ENCODE assay signal across 21 cellular contexts in genomic region chr2:42846932-42847595, GRCh38. TPM values are rescaled to one million over a fixed set of nuclear protein-coding genes. Genes with fewer than 3 reads are reported as not detected.
DNase-seq lines count a peak whose midpoint lies in the region; ATAC-seq and TF ChIP-seq lines count a peak whose summit lies in the region.
"Had no signal": no experiment of that assay in that cellular context is flagged by ENCODE, and none has a peak within 500 bp of the region (broad histone marks: within the 10 kb centered on the region; RNA-seq: fewer than 3 reads in every experiment).

No MANE protein-coding gene starts in this region.

- TF ChIP-seq CTCF in gastroesophageal sphincter (IDR thresholded peaks at IDR 0.05) (no peak), prostate gland (IDR thresholded peaks at IDR 0.05) (no peak), upper lobe of right lung (IDR thresholded peaks at IDR 0.05) (no peak), colonic mucosa (IDR thresholded peaks at IDR 0.05) (no peak)

- DNase-seq in Right ventricle myocardium inferior (ENCODE audit: missing footprints) (peak; percentile 43), left cardiac atrium (no peak), prostate gland (ENCODE audit: low spot score) (no peak), upper lobe of right lung (peak; percentile 29), NCI-H748 (lab: John Stamatoyannopoulos, UW; ENCODE audit: unreplicated experiment) (no peak), colonic mucosa (no peak)
- no peak for DNase-seq in activated CD4-positive, alpha-beta T cell treated with anti-CD3 and anti-CD28 coated beads, Interleukin-2, amount 50 U/mL, for 48 hours
- DNase-seq: 8988T; GDM1; Karpas-422; MG63; NCI-H1048; NCI-H146; NCI-H2029 treated with DMSO at 0.1 percent for 48 hours; NCI-H2171 treated with DMSO at 0.1 percent for 48 hours; NCI-H748 treated with DMSO at 0.1 percent for 48 hours; NK-92 treated with Interleukin-12 subunit alpha and Interleukin-12 subunit beta, amount 100 ng/mL, for 24 hours had no signal

- H3K9me3 ChIP-seq in gastroesophageal sphincter (no peaks in the 10 kb centered on the region), prostate gland (no peaks in the 10 kb centered on the region), upper lobe of right lung (no peaks in the 10 kb centered on the region), colonic mucosa (no peaks in the 10 kb centered on the region)
- H3K9me3 ChIP-seq: MG63, Peyer's patch had no signal

- no peak for TF ChIP-seq POLR2A in gastroesophageal sphincter (IDR thresholded peaks at IDR 0.05)
- TF ChIP-seq POLR2A in prostate gland (IDR thresholded peaks at IDR 0.05), result no peak

- no peaks in the 10 kb centered on the region for H3K36me3 ChIP-seq in gastroesophageal sphincter
- H3K36me3 ChIP-seq in prostate gland, result no peaks in the 10 kb centered on the region
- H3K36me3 ChIP-seq in upper lobe of right lung, result no peaks in the 10 kb centered on the region
- H3K36me3 ChIP-seq in colonic mucosa, result no peaks in the 10 kb centered on the region
- H3K36me3 ChIP-seq: MG63, Peyer's patch had no signal

- H3K4me1 ChIP-seq in gastroesophageal sphincter, result peaks cover 0 to 81% (median 17%) of the 10 kb centered on the region in 3 donors
- no peaks in the 10 kb centered on the region for H3K4me1 ChIP-seq in prostate gland (replicated peaks)
- H3K4me1 ChIP-seq in upper lobe of right lung, result peaks cover 14% of the 10 kb centered on the region
- no peaks in the 10 kb centered on the region for H3K4me1 ChIP-seq in colonic mucosa

- 86 to 100% methylated on average over 1 to 2 of the region's 9 CpGs for WGBS in gastroesophageal sphincter (ENCODE audit: low coverage in 1 of 2), 2 donors
- 90% methylated on average over 9 of the region's 9 CpGs for WGBS in prostate gland

- ATAC-seq in Right ventricle myocardium inferior, result no peak
- ATAC-seq in left cardiac atrium, result no peak
- no peak for ATAC-seq in gastroesophageal sphincter
- ATAC-seq in upper lobe of right lung, result no peak
- ATAC-seq: HCT116 had no signal

- H3K9ac ChIP-seq in colonic mucosa (ENCODE audit: low read depth in 2 of 2, low read length in 2 of 2), result no peak overlapping the region

- H3K27ac ChIP-seq in gastroesophageal sphincter, result peak overlapping the region in 3 of 4 donors; percentile 11 to 80 (median 74)
- H3K27ac ChIP-seq in prostate gland, result peak overlapping the region; percentile 11 to 22
- no peak overlapping the region for H3K27ac ChIP-seq in upper lobe of right lung
- no peak overlapping the region for H3K27ac ChIP-seq in colonic mucosa

- H3K4me3 ChIP-seq in gastroesophageal sphincter (no peak overlapping the region), prostate gland (no peak overlapping the region), upper lobe of right lung (no peak overlapping the region), colonic mucosa (no peak overlapping the region)
- H3K4me3 ChIP-seq: MG63, Peyer's patch had no signal

- intact Hi-C loops in Right ventricle myocardium inferior (cut with DNase I), result no loop called here
- intact Hi-C loops in left cardiac atrium (cut with DNase I), result loop anchor here in 1 of 2 donors (10.0 kb wide), 1 partner anchor 278 kb away; no protein-coding TSS in a partner anchor
- intact Hi-C loops in prostate gland (cut with DNase I), result no loop called here
- intact Hi-C loops in upper lobe of right lung (cut with DNase I), result no loop called here
- intact Hi-C loops in colonic mucosa (cut with DNase I), result no loop called here

- TF ChIP-seq EP300 in gastroesophageal sphincter (IDR thresholded peaks at IDR 0.05), result no peak

- H3K27me3 ChIP-seq in gastroesophageal sphincter (no peaks in the 10 kb centered on the region), prostate gland (replicated peaks; ENCODE audit: insufficient read depth) (no peaks in the 10 kb centered on the region), upper lobe of right lung (no peaks in the 10 kb centered on the region), colonic mucosa (no peaks in the 10 kb centered on the region)
- H3K27me3 ChIP-seq: MG63, Peyer's patch had no signal

RNA-seq across cellular contexts. Expression of gene HAAO, which starts 54.7 kb away (rescaled TPM):
- 1.9 TPM for total RNA-seq in Right ventricle myocardium inferior
- total RNA-seq in left cardiac atrium, result 1 to 10 TPM; 2.5 to 3.4 TPM
- total RNA-seq in gastroesophageal sphincter, result 10 to 100 TPM in 2 of 4 donors, 1 to 10 TPM in 2; 6.0 to 19.1 (median 9.8) TPM
- 10 to 100 TPM; 10.3 to 14.0 TPM for total RNA-seq in prostate gland
- 6.4 TPM for total RNA-seq in upper lobe of right lung
- total RNA-seq in colonic mucosa, result 10 to 100 TPM in 1 of 2 donors, 1 to 10 TPM in 1; 8.2 to 17.8 TPM
- total RNA-seq: NCI-H460 had no signal

Comparison
In these comparisons a context has a peak if more than half of its experiments do, and no peak if none do; other contexts are left out.
1. DNase-seq: peak in Right ventricle myocardium inferior (single experiment) and upper lobe of right lung (single experiment); none in left cardiac atrium (single experiment), prostate gland (single experiment), activated CD4-positive, alpha-beta T cell treated with anti-CD3 and anti-CD28 coated beads, Interleukin-2, amount 50 U/mL, for 48 hours (0 of 2), NCI-H748 (single experiment) and colonic mucosa (single experiment).
2. H3K27ac ChIP-seq: peak in gastroesophageal sphincter (3 of 4) and prostate gland (2 of 2); none in upper lobe of right lung (single experiment) and colonic mucosa (single experiment).